Comparison of ENCODE assay signal across 8 cellular contexts in the genomic region with DNA sequence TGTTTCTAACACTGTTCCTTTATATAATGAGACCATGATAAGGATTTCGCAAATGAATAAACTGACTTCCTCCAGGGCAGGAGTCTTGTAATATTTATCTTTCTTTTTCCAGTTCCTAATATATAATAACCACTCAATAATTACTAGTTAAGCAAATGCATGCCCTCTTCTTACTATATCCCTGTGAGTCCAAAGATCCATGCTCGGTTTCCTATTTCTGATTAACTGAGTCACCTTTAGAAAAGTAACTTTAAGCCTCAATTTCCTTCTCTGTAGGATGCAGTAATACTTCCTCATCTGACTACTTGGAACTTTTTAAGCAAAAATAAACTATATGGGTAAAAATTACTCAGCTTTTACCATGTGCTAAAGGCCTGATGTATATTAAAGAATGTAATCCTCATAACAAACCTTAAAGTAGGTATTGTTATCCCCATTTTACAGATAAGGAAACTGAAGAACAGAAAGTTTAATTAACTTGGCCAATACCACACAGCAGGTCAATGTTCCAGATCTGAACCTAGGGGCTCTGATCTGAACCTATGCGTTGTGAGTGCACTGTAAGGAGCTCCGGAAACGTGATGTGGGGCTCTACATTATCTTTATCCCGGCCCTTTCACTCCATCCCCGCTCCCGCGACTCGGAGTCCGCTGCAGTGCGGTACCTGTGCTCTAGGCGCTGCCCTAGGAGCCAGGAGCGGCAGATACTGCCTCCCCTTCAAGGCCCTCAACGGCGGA. TPM values are rescaled to one million over a fixed set of nuclear protein-coding genes. Genes with fewer than 3 reads are reported as not detected.
A peak's percentile ranks its signal among the peaks of the same experiment; 100 is the strongest.
DNase-seq lines count a peak whose midpoint lies in the region; ATAC-seq and TF ChIP-seq lines count a peak whose summit lies in the region.

No MANE protein-coding gene starts in this region.

- peak overlapping the region; percentile 99 for H3K27ac Mint-ChIP-seq in activated CD4-positive, alpha-beta T cell treated with anti-CD3 and anti-CD28 coated beads, Interleukin-2, amount 10 ng/mL, durations not matched to agents 7 days and 5 days
- peak overlapping the region; percentile 96 for H3K27ac Mint-ChIP-seq in dendritic cell treated with granulocyte-macrophage colony-stimulating factor and Interleukin-4, amounts not matched to agents 40 ng/mL and 50 ng/mL, for 4 days
- peak overlapping the region; percentile 100 for H3K27ac Mint-ChIP-seq in nephron progenitor cell

- no peaks in the 10 kb centered on the region for H3K27me3 ChIP-seq in MG63

- no peak for TF ChIP-seq CTCF in nephron progenitor cell (IDR thresholded peaks at IDR 0.05)

- H3K9me3 ChIP-seq in MG63: no peaks in the 10 kb centered on the region; the same call in 1 of the 2 replicates

- intact Hi-C loops in dendritic cell treated with granulocyte-macrophage colony-stimulating factor and Interleukin-4, amounts not matched to agents 40 ng/mL and 50 ng/mL, for 4 days (cut with micrococcal nuclease): no loop called here

- peak overlapping the region; percentile 100 for H3K4me3 ChIP-seq in MG63

- H3K36me3 ChIP-seq in MG63: peaks cover 37% of the 10 kb centered on the region

- POLR2A ChIA-PET in activated CD4-positive, alpha-beta T cell treated with anti-CD3 and anti-CD28 coated beads, Interleukin-2, amount 10 ng/mL, durations not matched to agents 7 days and 5 days (lab: Charles Lee): no interaction called here

- H3K4me3 Mint-ChIP-seq in activated CD4-positive, alpha-beta T cell treated with anti-CD3 and anti-CD28 coated beads, Interleukin-2, amount 10 ng/mL, durations not matched to agents 7 days and 5 days: peak overlapping the region; percentile 100
- H3K4me3 Mint-ChIP-seq in dendritic cell treated with granulocyte-macrophage colony-stimulating factor and Interleukin-4, amounts not matched to agents 40 ng/mL and 50 ng/mL, for 4 days: peak overlapping the region; percentile 90
- H3K4me3 Mint-ChIP-seq in nephron progenitor cell: peak overlapping the region; percentile 99

- CTCF ChIA-PET in activated CD4-positive, alpha-beta T cell treated with anti-CD3 and anti-CD28 coated beads, Interleukin-2, amount 10 ng/mL, durations not matched to agents 7 days and 5 days (lab: Charles Lee): interaction anchor here (1.4 to 3.1 kb wide), 3 partner anchors 10 to 106 kb away, joined by 5 to 25 read pairs (median 5); no protein-coding TSS in a partner anchor

- DNase-seq in activated CD4-positive, alpha-beta T cell treated with anti-CD3 and anti-CD28 coated beads, Interleukin-2, amount 10 ng/mL, durations not matched to agents 7 days and 5 days: no peak
- no peak for DNase-seq in activated CD4-positive, alpha-beta T cell treated with anti-CD3 and anti-CD28 coated beads, Interleukin-2, amount 50 U/mL, for 48 hours
- DNase-seq in MG63: no peak
- no peak for DNase-seq in nephron progenitor cell
- no peak for DNase-seq in NCI-H1105 treated with DMSO at 0.1 percent for 48 hours (lab: John Stamatoyannopoulos, UW)
- no peak for DNase-seq in putamen (ENCODE audit: low spot score)

- peaks cover 23% of the 10 kb centered on the region for H3K4me1 Mint-ChIP-seq in activated CD4-positive, alpha-beta T cell treated with anti-CD3 and anti-CD28 coated beads, Interleukin-2, amount 10 ng/mL, durations not matched to agents 7 days and 5 days
- peaks cover 30% of the 10 kb centered on the region for H3K4me1 Mint-ChIP-seq in dendritic cell treated with granulocyte-macrophage colony-stimulating factor and Interleukin-4, amounts not matched to agents 40 ng/mL and 50 ng/mL, for 4 days (ENCODE audit: low read depth)
- peaks cover 21% of the 10 kb centered on the region for H3K4me1 Mint-ChIP-seq in nephron progenitor cell

- H3K27me3 Mint-ChIP-seq in activated CD4-positive, alpha-beta T cell treated with anti-CD3 and anti-CD28 coated beads, Interleukin-2, amount 10 ng/mL, durations not matched to agents 7 days and 5 days: no peaks in the 10 kb centered on the region
- no peaks in the 10 kb centered on the region for H3K27me3 Mint-ChIP-seq in dendritic cell treated with granulocyte-macrophage colony-stimulating factor and Interleukin-4, amounts not matched to agents 40 ng/mL and 50 ng/mL, for 4 days
- peaks cover 4% of the 10 kb centered on the region for H3K27me3 Mint-ChIP-seq in nephron progenitor cell (ENCODE audit: low read depth, poor library complexity)

- no peak for ATAC-seq in HG02588 (IDR thresholded peaks at IDR 0.05; ENCODE audit: unreplicated experiment)

- H3K9me3 Mint-ChIP-seq in activated CD4-positive, alpha-beta T cell treated with anti-CD3 and anti-CD28 coated beads, Interleukin-2, amount 10 ng/mL, durations not matched to agents 7 days and 5 days: no peaks in the 10 kb centered on the region
- H3K9me3 Mint-ChIP-seq in dendritic cell treated with granulocyte-macrophage colony-stimulating factor and Interleukin-4, amounts not matched to agents 40 ng/mL and 50 ng/mL, for 4 days: no peaks in the 10 kb centered on the region
- no peaks in the 10 kb centered on the region for H3K9me3 Mint-ChIP-seq in nephron progenitor cell

- H3K36me3 Mint-ChIP-seq in activated CD4-positive, alpha-beta T cell treated with anti-CD3 and anti-CD28 coated beads, Interleukin-2, amount 10 ng/mL, durations not matched to agents 7 days and 5 days (ENCODE audit: low read depth): peaks cover 32% of the 10 kb centered on the region
- H3K36me3 Mint-ChIP-seq in dendritic cell treated with granulocyte-macrophage colony-stimulating factor and Interleukin-4, amounts not matched to agents 40 ng/mL and 50 ng/mL, for 4 days (ENCODE audit: low read depth): peaks cover 60% of the 10 kb centered on the region
- H3K36me3 Mint-ChIP-seq in nephron progenitor cell (ENCODE audit: low read depth): peaks cover 25% of the 10 kb centered on the region

RNA-seq across cellular contexts. Expression of a gene that starts 0.5 kb away (rescaled TPM):
- 10 to 100 TPM; 40.3 to 40.6 TPM for total RNA-seq in activated CD4-positive, alpha-beta T cell treated with anti-CD3 and anti-CD28 coated beads, Interleukin-2, amount 10 ng/mL, durations not matched to agents 7 days and 5 days
- 20.6 and 27.4 TPM in 2 replicates for total RNA-seq in MG63 (2014; rRNA removed; shearing (Covaris generic); ENCODE audit: low replicate concordance)

RNA-seq across cellular contexts. Expression of a gene that starts 0.6 kb away (rescaled TPM):
- total RNA-seq in activated CD4-positive, alpha-beta T cell treated with anti-CD3 and anti-CD28 coated beads, Interleukin-2, amount 10 ng/mL, durations not matched to agents 7 days and 5 days: 10 to 100 TPM; 20.2 to 21.3 TPM
- 17.6 and 26.6 TPM in 2 replicates for total RNA-seq in MG63 (2014; rRNA removed; shearing (Covaris generic); ENCODE audit: low replicate concordance)

RNA-seq across cellular contexts. Expression of a gene that starts 51.0 kb away (rescaled TPM):
- total RNA-seq in activated CD4-positive, alpha-beta T cell treated with anti-CD3 and anti-CD28 coated beads, Interleukin-2, amount 10 ng/mL, durations not matched to agents 7 days and 5 days: 1 to 10 TPM; 1.0 to 1.3 TPM
- 0.72 and 1.7 TPM in 2 replicates for total RNA-seq in MG63 (2014; rRNA removed; shearing (Covaris generic); ENCODE audit: low replicate concordance)
